9 cellular contexts compared by ENCODE assay signal in the genomic region with DNA sequence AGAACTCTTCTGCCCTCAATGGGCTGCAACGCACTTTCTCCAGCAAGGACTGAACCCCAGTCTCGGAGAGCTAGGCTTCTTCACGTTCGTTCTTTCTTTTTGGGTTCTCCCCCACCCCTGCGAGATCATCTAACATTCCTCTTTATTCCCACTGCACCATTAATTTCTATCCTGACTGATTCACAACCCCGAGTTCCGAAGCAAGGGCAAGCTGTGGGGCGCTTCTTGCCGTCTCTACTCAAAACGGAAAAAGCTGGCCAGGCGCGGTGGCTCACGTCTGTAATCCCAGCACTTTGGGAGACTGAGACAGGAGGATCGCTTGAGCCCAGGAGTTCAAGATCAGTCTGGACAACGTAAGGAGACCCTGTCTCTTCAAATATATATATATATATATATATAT. TPM values are rescaled to one million over a fixed set of nuclear protein-coding genes. Genes with fewer than 3 reads are reported as not detected.
DNase-seq lines count a peak whose midpoint lies in the region; ATAC-seq, FAIRE-seq and TF ChIP-seq lines count a peak whose summit lies in the region.
"Had no signal": no experiment of that assay in that cellular context is flagged by ENCODE, and none has a peak within 500 bp of the region (broad histone marks: within the 10 kb centered on the region; RNA-seq: fewer than 3 reads in every experiment).

No MANE protein-coding gene starts in this region.

- H3K36me3 Mint-ChIP-seq in activated T-helper 17 cell treated with anti-CD3 and anti-CD28 coated beads, Interleukin-2, amount 50 U/mL, for 72 hours (ENCODE audit: low read depth) = no peaks in the 10 kb centered on the region
- peaks cover 8% of the 10 kb centered on the region for H3K36me3 Mint-ChIP-seq in stimulated activated effector memory CD8-positive, alpha-beta T cell treated with anti-CD3 and anti-CD28 coated beads, Interleukin-12 subunit alpha, Interleukin-12 subunit beta, amount 100 ng/mL, for 72 hours

- H3K4me1 ChIP-seq in iPS DF 6.9 (ENCODE audit: control insufficient read depth, insufficient read depth, low read length) (peaks cover 1% of the 10 kb centered on the region; the same call in 1 of the 2 replicates), small intestine (ENCODE audit: control insufficient read depth in 2 of 2, insufficient read depth in 1 of 2, low read depth in 1 of 2, low read length in 1 of 2) (no peaks in the 10 kb centered on the region)

- no peak for FAIRE-seq in small intestine (lab: Jason Lieb, UNC)
- FAIRE-seq: colon had no signal

- H3K36me3 ChIP-seq in iPS DF 6.9 (ENCODE audit: control insufficient read depth, insufficient read depth, low read length) (no peaks in the 10 kb centered on the region), small intestine (ENCODE audit: control insufficient read depth in 2 of 2, insufficient read depth in 2 of 2, low read length in 2 of 2) (no peaks in the 10 kb centered on the region)

- H3K27me3 Mint-ChIP-seq in activated T-helper 17 cell treated with anti-CD3 and anti-CD28 coated beads, Interleukin-2, amount 50 U/mL, for 72 hours = no peaks in the 10 kb centered on the region

- H3K4me1 Mint-ChIP-seq in activated T-helper 17 cell treated with anti-CD3 and anti-CD28 coated beads, Interleukin-2, amount 50 U/mL, for 72 hours = peaks cover 15% of the 10 kb centered on the region
- peaks cover 15% of the 10 kb centered on the region for H3K4me1 Mint-ChIP-seq in stimulated activated effector memory CD8-positive, alpha-beta T cell treated with anti-CD3 and anti-CD28 coated beads, Interleukin-12 subunit alpha, Interleukin-12 subunit beta, amount 100 ng/mL, for 72 hours

- WGBS in iPS DF 6.9 (ENCODE audit: insufficient coverage, insufficient read length) = no CpG with 5 or more reads among the region's 15 CpGs
- WGBS in small intestine, 3 donors = 58 to 67% (median 65%) methylated on average over 15 of the region's 15 CpGs

- no peaks in the 10 kb centered on the region for H3K9me3 Mint-ChIP-seq in activated T-helper 17 cell treated with anti-CD3 and anti-CD28 coated beads, Interleukin-2, amount 50 U/mL, for 72 hours
- no peaks in the 10 kb centered on the region for H3K9me3 Mint-ChIP-seq in stimulated activated effector memory CD8-positive, alpha-beta T cell treated with anti-CD3 and anti-CD28 coated beads, Interleukin-12 subunit alpha, Interleukin-12 subunit beta, amount 100 ng/mL, for 72 hours

- H3K4me3 Mint-ChIP-seq in activated T-helper 17 cell treated with anti-CD3 and anti-CD28 coated beads, Interleukin-2, amount 50 U/mL, for 72 hours = peak overlapping the region; percentile 89
- peak overlapping the region; percentile 86 for H3K4me3 Mint-ChIP-seq in stimulated activated effector memory CD8-positive, alpha-beta T cell treated with anti-CD3 and anti-CD28 coated beads, Interleukin-12 subunit alpha, Interleukin-12 subunit beta, amount 100 ng/mL, for 72 hours

- H3K27ac ChIP-seq in iPS DF 6.9 (ENCODE audit: low read length) (no peak overlapping the region), small intestine (ENCODE audit: low read depth in 1 of 2, low read length in 1 of 2) (peak overlapping the region in 1 of 2 donors; percentile 86)

- H3K27ac Mint-ChIP-seq in activated T-helper 17 cell treated with anti-CD3 and anti-CD28 coated beads, Interleukin-2, amount 50 U/mL, for 72 hours = peak overlapping the region; percentile 83
- H3K27ac Mint-ChIP-seq in stimulated activated effector memory CD8-positive, alpha-beta T cell treated with anti-CD3 and anti-CD28 coated beads, Interleukin-12 subunit alpha, Interleukin-12 subunit beta, amount 100 ng/mL, for 72 hours = no peak overlapping the region

- H3K27me3 ChIP-seq in iPS DF 6.9 (ENCODE audit: control insufficient read depth, insufficient read depth, low read length) (peaks cover 3% of the 10 kb centered on the region; the same call in 1 of the 2 replicates), small intestine (ENCODE audit: control insufficient read depth in 2 of 2, insufficient read depth in 2 of 2, low read length in 2 of 2) (no peaks in the 10 kb centered on the region)

- TF ChIP-seq CTCF in HFF-Myc (IDR thresholded peaks at IDR 0.05; ENCODE audit: low read depth, low read length, missing control alignments) (no peak), omental fat pad (IDR thresholded peaks at IDR 0.05) (no peak)

- DNase-seq in HFF-Myc (ENCODE audit: extremely low read depth, low read depth) (no peak), iPS DF 6.9 (ENCODE audit: low read depth, low spot score) (no peak), small intestine (no peak), NCI-H748 treated with DMSO at 0.1 percent for 48 hours (lab: John Stamatoyannopoulos, UW) (no peak), omental fat pad (ENCODE audit: low spot score) (no peak)
- DNase-seq in stimulated activated effector memory CD8-positive, alpha-beta T cell treated with anti-CD3 and anti-CD28 coated beads, Interleukin-12 subunit alpha, Interleukin-12 subunit beta, amount 100 ng/mL, for 72 hours (ENCODE audit: low spot score in 2 of 2) = no peak

- H3K4me3 ChIP-seq in HFF-Myc (replicated peaks; ENCODE audit: low read depth, low read length) (peak overlapping the region; percentile 51), iPS DF 6.9 (ENCODE audit: low read length) (peak overlapping the region; percentile 67; the same call in 1 of the 2 replicates), small intestine (ENCODE audit: low read depth in 1 of 2, low read length in 2 of 2) (peak overlapping the region in 1 of 2 donors; percentile 42)

- H3K9me3 ChIP-seq in iPS DF 6.9 (ENCODE audit: control insufficient read depth, insufficient read depth, low read length) (no peaks in the 10 kb centered on the region), small intestine (ENCODE audit: control insufficient read depth, low read depth) (no peaks in the 10 kb centered on the region)

- ATAC-seq in activated T-helper 17 cell treated with anti-CD3 and anti-CD28 coated beads, Interleukin-2, amount 50 U/mL, for 72 hours (replicated peaks) = no peak
- no peak for ATAC-seq in stimulated activated effector memory CD8-positive, alpha-beta T cell treated with anti-CD3 and anti-CD28 coated beads, Interleukin-12 subunit alpha, Interleukin-12 subunit beta, amount 100 ng/mL, for 72 hours
- ATAC-seq in GM18511 (IDR thresholded peaks at IDR 0.05; ENCODE audit: unreplicated experiment) (no peak), omental fat pad (ENCODE audit: low FRiP score) (no peak)

RNA-seq across cellular contexts. Expression of a gene that starts 37.4 kb away (rescaled TPM):
- 100 to 1,000 TPM in 1 of 2 donors, 10 to 100 TPM in 1; 91.3 to 340 TPM for total RNA-seq in activated T-helper 17 cell treated with anti-CD3 and anti-CD28 coated beads, Interleukin-2, amount 50 U/mL, for 72 hours
- polyA plus RNA-seq in small intestine = 100 to 1,000 TPM in 1 of 3 donors, 10 to 100 TPM in 2; 15.9 to 101 (median 23.5) TPM
- 100 to 1,000 TPM in 3 of 4 donors, 10 to 100 TPM in 1; 76.3 to 654 (median 238) TPM for total RNA-seq in omental fat pad

RNA-seq across cellular contexts. Expression of a gene that starts 38.4 kb away (rescaled TPM):
- 1 to 10 TPM; 2.8 to 6.7 TPM for total RNA-seq in activated T-helper 17 cell treated with anti-CD3 and anti-CD28 coated beads, Interleukin-2, amount 50 U/mL, for 72 hours
- polyA plus RNA-seq in small intestine = under 1 TPM in 1 of 3 donors, not detected in 2; 0.43 TPM
- total RNA-seq in omental fat pad = 10 to 100 TPM in 1 of 4 donors, 1 to 10 TPM in 2, under 1 TPM in 1; 0.19 to 17.7 (median 2.3) TPM
